ENCODE assay signal across 8 cellular contexts in genomic region chr11:73661035-73661628, GRCh38. TPM values are rescaled to one million over a fixed set of nuclear protein-coding genes. Genes with fewer than 3 reads are reported as not detected.
DNase-seq lines count a peak whose midpoint lies in the region; ATAC-seq and TF ChIP-seq lines count a peak whose summit lies in the region.

No MANE protein-coding gene starts in this region.

- H3K27ac ChIP-seq in liver (ENCODE audit: low read depth in 1 of 2, low read length in 2 of 2) = no peak overlapping the region

- peak; percentile 85 to 96 for DNase-seq in NCI-H526 (lab: John Stamatoyannopoulos, UW)
- peak; percentile 93 to 94 for DNase-seq in activated CD4-positive, alpha-beta T cell treated with anti-CD3 and anti-CD28 coated beads, Interleukin-2, amount 50 U/mL, for 48 hours
- peak; percentile 31 to 77 for DNase-seq in dermis microvascular lymphatic vessel endothelial cell (ENCODE audit: low read depth in 2 of 2)
- DNase-seq in stimulated activated CD4-positive, alpha-beta T cell treated with anti-CD3 and anti-CD28 coated beads, Interleukin-4, amount 100 ng/mL, for 1 hour = peak; percentile 90

- no peaks in the 10 kb centered on the region for H3K36me3 ChIP-seq in liver (ENCODE audit: control insufficient read depth in 4 of 4, insufficient read depth in 3 of 4, low read depth in 1 of 4, low read length in 3 of 4)

- ATAC-seq in HG03108 (IDR thresholded peaks at IDR 0.05; ENCODE audit: unreplicated experiment) (peak; percentile 78), HG03039 (IDR thresholded peaks at IDR 0.05; ENCODE audit: unreplicated experiment) (no peak)

- H3K9me3 ChIP-seq in liver (ENCODE audit: control insufficient read depth in 4 of 4, low read length in 3 of 4) = no peaks in the 10 kb centered on the region

- 10% methylated on average over 40 of the region's 40 CpGs for WGBS in liver

- H3K27me3 ChIP-seq in liver (ENCODE audit: control insufficient read depth in 4 of 4, insufficient read depth in 4 of 4, low read length in 3 of 4) = no peaks in the 10 kb centered on the region

- TF ChIP-seq CTCF in GM12801 (IDR thresholded peaks at IDR 0.05; ENCODE audit: extremely low read depth, insufficient read length) (peak; percentile 70), liver (IDR thresholded peaks at IDR 0.05; ENCODE audit: low read depth, low read length, missing input control) (peak; percentile 98)

- H3K4me3 ChIP-seq in liver (ENCODE audit: low read depth in 1 of 3, low read length in 3 of 3) = peak overlapping the region in 1 of 3 donors; percentile 6

- H3K4me1 ChIP-seq in liver (ENCODE audit: control insufficient read depth in 4 of 4, insufficient read depth in 4 of 4, low read length in 3 of 4) = peaks cover 2 to 11% (median 5%) of the 10 kb centered on the region in 4 donors

- TF ChIP-seq RAD21 in liver (IDR thresholded peaks at IDR 0.05) = peak; percentile 99 to 100

- H3K9ac ChIP-seq in liver (ENCODE audit: low read depth in 1 of 2, low read length in 2 of 2) = no peak overlapping the region

TF ChIP-seq in liver, 16 proteins besides CTCF, POLR2A, EP300 and RAD21:
- TF ChIP-seq HNF4G (IDR thresholded peaks at IDR 0.05) = no peak
- TF ChIP-seq REST (IDR thresholded peaks at IDR 0.05) = no peak
- TF ChIP-seq TAF1 (conservative IDR thresholded peaks at IDR 0.05) = no peak
- TF ChIP-seq YY1 (IDR thresholded peaks at IDR 0.05) = no peak
- no peak for TF ChIP-seq FOXA1 (IDR thresholded peaks at IDR 0.05)
- peak in 1 of 2 donors; percentile 21 for TF ChIP-seq RXRA (IDR thresholded peaks at IDR 0.05)
- no peak for TF ChIP-seq FOXA2 (IDR thresholded peaks at IDR 0.05)
TF ChIP-seq in liver: peak in this region for 1.

RNA-seq across cellular contexts. Expression of gene PLEKHB1, which starts 14.8 kb away (rescaled TPM):
- 0.26 and 0.76 TPM in 2 replicates for total RNA-seq in dermis microvascular lymphatic vessel endothelial cell
- 1 to 10 TPM in 1 of 2 donors, under 1 TPM in 1; 0.75 to 1.3 TPM for total RNA-seq in liver
- 1 to 10 TPM in 1 of 2 donors, under 1 TPM in 1; 0.92 to 1.4 TPM for polyA plus RNA-seq in liver
